Comparison of ENCODE assay signal across 31 cellular contexts in the genomic region with DNA sequence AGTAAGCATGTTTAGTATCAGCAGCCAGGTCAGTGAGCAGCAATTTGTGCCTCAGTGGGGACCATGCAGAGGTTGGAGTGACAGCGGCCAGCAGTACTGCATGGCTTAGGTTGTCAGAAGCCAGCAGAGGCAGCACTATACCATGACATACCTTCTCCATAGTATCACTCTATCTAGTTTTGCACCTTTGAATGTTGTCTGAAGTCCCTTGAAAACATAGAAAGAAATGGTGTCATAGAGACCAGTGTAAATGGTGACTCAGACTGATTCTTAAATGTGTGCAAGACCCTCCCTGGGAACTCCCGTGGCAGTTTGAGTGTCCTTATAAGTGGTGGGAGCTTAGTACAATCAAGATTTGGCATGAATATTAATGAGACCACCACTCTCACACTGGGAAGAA.
"Had no signal": no experiment of that assay in that cellular context is flagged by ENCODE, and none has a peak within 500 bp of the region (broad histone marks: within the 10 kb centered on the region; RNA-seq: fewer than 3 reads in every experiment).

No MANE protein-coding gene starts in this region.

- H3K4me1 Mint-ChIP-seq: memory B cell had no signal

- H3K4me1 ChIP-seq: foreskin keratinocyte, gastroesophageal sphincter, heart left ventricle, prostate gland, right atrium auricular region, testis, tibial artery, upper lobe of left lung had no signal

- H2AFZ ChIP-seq: hepatocyte had no signal

- H3K36me3 ChIP-seq: gastroesophageal sphincter, heart left ventricle, prostate gland, right atrium auricular region, tibial artery, upper lobe of left lung had no signal

- H3K27me3 ChIP-seq: gastroesophageal sphincter, hepatocyte, right atrium auricular region, testis, upper lobe of left lung had no signal

- H3K79me2 ChIP-seq: hepatocyte had no signal

- H3K9me3 Mint-ChIP-seq: mesothelial cell of epicardium; natural killer cell treated with Interleukin-12 subunit alpha and Interleukin-12 subunit beta and Interleukin-15 and Interleukin-18, amount 100 ng/mL, for 72 hours; neural crest cell had no signal

- ATAC-seq: esophagus mucosa; foreskin keratinocyte; gastroesophageal sphincter; heart left ventricle; left lobe of liver; mucosa of descending colon; natural killer cell treated with Interleukin-12 subunit alpha and Interleukin-12 subunit beta and Interleukin-15 and Interleukin-18, amount 100 ng/mL, for 72 hours; sciatic nerve had no signal

- H3K4me3 Mint-ChIP-seq: memory B cell; mesothelial cell of epicardium; naive B cell; natural killer cell treated with Interleukin-12 subunit alpha and Interleukin-12 subunit beta and Interleukin-15 and Interleukin-18, amount 100 ng/mL, for 72 hours; neural crest cell had no signal

- H3K4me3 ChIP-seq: dorsolateral prefrontal cortex, gastroesophageal sphincter, heart left ventricle, hepatocyte, lung, mucosa of descending colon, prostate gland, right atrium auricular region, smooth muscle cell, testis, tibial artery, upper lobe of left lung had no signal

- DNase-seq: dorsolateral prefrontal cortex; effector CD4-positive, alpha-beta T cell; foreskin keratinocyte; heart left ventricle; kidney; mucosa of descending colon; naive B cell; nucleus accumbens; stimulated activated CD4-positive, alpha-beta T cell treated with anti-CD3 and anti-CD28 coated beads, Interleukin-12 subunit alpha, Interleukin-12 subunit beta, amount 100 ng/mL, for 4 hours; stimulated activated CD4-positive, alpha-beta T cell treated with anti-CD3 and anti-CD28 coated beads, Interleukin-1b, Interleukin-23, amount 100 ng/mL, for 48 hours; stimulated activated CD4-positive, alpha-beta T cell treated with anti-CD3 and anti-CD28 coated beads, Interleukin-4, amount 100 ng/mL, for 1 hour; stimulated activated CD8-positive, alpha-beta memory T cell treated with anti-CD3 and anti-CD28 coated beads, Interleukin-4, amount 100 ng/mL, for 48 hours; stimulated activated naive CD4-positive, alpha-beta T cell; substantia nigra; testis; tibial artery; upper lobe of left lung had no signal

- H3K36me3 Mint-ChIP-seq: memory B cell, mesothelial cell of epicardium, naive B cell had no signal

- H3K27ac ChIP-seq: dorsolateral prefrontal cortex, epithelial cell of prostate, foreskin keratinocyte, gastroesophageal sphincter, heart left ventricle, hepatocyte, prostate gland, right atrium auricular region, testis, tibial artery, upper lobe of left lung had no signal

- H3K27ac Mint-ChIP-seq: memory B cell; mesothelial cell of epicardium; naive B cell; natural killer cell treated with Interleukin-12 subunit alpha and Interleukin-12 subunit beta and Interleukin-15 and Interleukin-18, amount 100 ng/mL, for 72 hours had no signal

- H3K4me2 ChIP-seq: hepatocyte, smooth muscle cell had no signal

- H3K9me3 ChIP-seq: gastroesophageal sphincter, heart left ventricle, mucosa of descending colon, prostate gland, right atrium auricular region, testis, tibial artery, upper lobe of left lung had no signal
